Comparison of ENCODE assay signal across 8 cellular contexts in genomic region chr5:177006265-177006972, GRCh38. TPM values are rescaled to one million over a fixed set of nuclear protein-coding genes. Genes with fewer than 3 reads are reported as not detected.
DNase-seq lines count a peak whose midpoint lies in the region; ATAC-seq and TF ChIP-seq lines count a peak whose summit lies in the region.

TSS of gene UIMC1 (minus strand) at chr5:177006779. CDS start at chr5:176982615, 24,164 bp downstream.

- DNase-seq in DMS 273 treated with DMSO at 0.1 percent for 48 hours (lab: John Stamatoyannopoulos, UW) (peak; percentile 88), KBM-7 (peak; percentile 94), Panc1 (ENCODE audit: low read depth, low spot score) (peak; percentile 72)
- peak; percentile 91 for DNase-seq in activated T-cell treated with anti-CD3 and anti-CD28 coated beads, Interleukin-2, amount 50 U/mL, for 4 hours
- peak; percentile 97 for DNase-seq in stimulated activated CD8-positive, alpha-beta memory T cell treated with anti-CD3 and anti-CD28 coated beads, Interleukin-4, amount 100 ng/mL, for 48 hours

- peak within 1 kb of the TSS; percentile 94 for H3K9ac ChIP-seq in mucosa of stomach (ENCODE audit: low read length)

- intact Hi-C loops in Panc1 (cut with micrococcal nuclease; ENCODE audit: unreplicated experiment) = no loop called here

- CTCF ChIA-PET in Panc1 (lab: Charles Lee) = interaction anchor here (0.7 kb wide), 2 partner anchors 45 to 341 kb away, joined by 3 read pairs; no protein-coding TSS in a partner anchor

- POLR2A ChIA-PET in Panc1 (lab: Charles Lee) = no interaction called here

- H3K4me1 ChIP-seq in Panc1 (ENCODE audit: control insufficient read depth, insufficient read depth, low read length) (peaks cover 14% of the 10 kb centered on the region), esophagus (ENCODE audit: control insufficient read depth in 2 of 2, insufficient read depth in 2 of 2, low read length in 1 of 2) (no peaks in the 10 kb centered on the region), mucosa of stomach (ENCODE audit: control insufficient read depth, insufficient read depth, low read length) (peaks cover 9% of the 10 kb centered on the region)

- H3K27me3 Mint-ChIP-seq in activated T-cell treated with anti-CD3 and anti-CD28 coated beads, Interleukin-2, amount 50 U/mL, for 4 hours (ENCODE audit: low read depth) = no peaks in the 10 kb centered on the region

- 1% methylated on average over 82 to 83 of the region's 83 CpGs for WGBS in esophagus, 2 donors

- BruUV-seq in Panc1 (replicated peaks; lab: Mats Ljungman, UMichigan) = no TSS peak

- in situ Hi-C loops in KBM-7 (cut with MboI; ENCODE audit: low pct_unique_long_range_greater_than_20kb, low sequenced_read_pairs) (no loop called here), Panc1 (cut with HindIII; ENCODE audit: low pct_unique_long_range_greater_than_20kb, low sequenced_read_pairs) (no loop called here)

- H3K9me3 ChIP-seq in Panc1 (ENCODE audit: control insufficient read depth, insufficient read depth, low read depth, low read length) (no peaks in the 10 kb centered on the region), esophagus (ENCODE audit: control insufficient read depth in 2 of 2, insufficient read depth in 1 of 2, low read depth in 1 of 2, low read length in 1 of 2) (no peaks in the 10 kb centered on the region), mucosa of stomach (ENCODE audit: control insufficient read depth, low read length) (no peaks in the 10 kb centered on the region)

- TF ChIP-seq CTCF in Panc1 (IDR thresholded peaks at IDR 0.05) = no peak

- peak within 1 kb of the TSS; percentile 96 for H3K4me3 Mint-ChIP-seq in activated T-cell treated with anti-CD3 and anti-CD28 coated beads, Interleukin-2, amount 50 U/mL, for 4 hours

- peak; percentile 82 for ATAC-seq in GM21619 (IDR thresholded peaks at IDR 0.05; ENCODE audit: unreplicated experiment)
- ATAC-seq in Panc1 = peak; percentile 91
- ATAC-seq in activated T-cell treated with anti-CD3 and anti-CD28 coated beads, Interleukin-2, amount 50 U/mL, for 4 hours = peak; percentile 83 to 89

- peaks cover 28% of the 10 kb centered on the region for H3K4me1 Mint-ChIP-seq in activated T-cell treated with anti-CD3 and anti-CD28 coated beads, Interleukin-2, amount 50 U/mL, for 4 hours (ENCODE audit: low read depth)

- H3K27me3 ChIP-seq in Panc1 (ENCODE audit: control insufficient read depth, insufficient read depth, low read length) = no peaks in the 10 kb centered on the region
- no peaks in the 10 kb centered on the region for H3K27me3 ChIP-seq in esophagus (ENCODE audit: control insufficient read depth in 1 of 2, insufficient read depth in 2 of 2, low read length in 2 of 2)
- H3K27me3 ChIP-seq in mucosa of stomach (ENCODE audit: control insufficient read depth, insufficient read depth, low read length) = no peaks in the 10 kb centered on the region

- no peaks in the 10 kb centered on the region for H3K9me3 Mint-ChIP-seq in activated T-cell treated with anti-CD3 and anti-CD28 coated beads, Interleukin-2, amount 50 U/mL, for 4 hours

- H3K27ac ChIP-seq in Panc1 (ENCODE audit: low read length) (peak within 1 kb of the TSS; percentile 86), esophagus (ENCODE audit: low read depth in 2 of 2, low read length in 1 of 2) (peak within 1 kb of the TSS; percentile 87 to 94)

- peak within 1 kb of the TSS; percentile 85 to 86 for H3K4me3 ChIP-seq in Panc1 (ENCODE audit: low read depth in 2 of 2, low read length in 2 of 2)
- peak within 1 kb of the TSS; percentile 72 to 97 for H3K4me3 ChIP-seq in esophagus (ENCODE audit: low read depth in 1 of 2, low read length in 2 of 2)
- H3K4me3 ChIP-seq in mucosa of stomach (ENCODE audit: low read length) = peak within 1 kb of the TSS; percentile 84

- H3K36me3 Mint-ChIP-seq in activated T-cell treated with anti-CD3 and anti-CD28 coated beads, Interleukin-2, amount 50 U/mL, for 4 hours (ENCODE audit: insufficient read depth) = peaks cover 5% of the 10 kb centered on the region

- no peaks in the 10 kb centered on the region for H3K36me3 ChIP-seq in Panc1 (ENCODE audit: control insufficient read depth, insufficient read depth, low read length)
- H3K36me3 ChIP-seq in esophagus (ENCODE audit: control insufficient read depth in 2 of 2, insufficient read depth in 2 of 2, low read length in 1 of 2) = no peaks in the 10 kb centered on the region
- no peaks in the 10 kb centered on the region for H3K36me3 ChIP-seq in mucosa of stomach (ENCODE audit: control insufficient read depth, insufficient read depth, low read length)

RNA-seq across cellular contexts. Expression of gene UIMC1, which starts in this region (rescaled TPM):
- total RNA-seq in Panc1 (2021; ENCODE audit: unreplicated experiment) = 37.1 TPM
- polyA plus RNA-seq in Panc1 (2012; ENCODE audit: insufficient read length) = 19.6 TPM
- 10 to 100 TPM; 51.7 to 64.2 (median 57.1) TPM for total RNA-seq in activated T-cell treated with anti-CD3 and anti-CD28 coated beads, Interleukin-2, amount 50 U/mL, for 4 hours
- polyA plus RNA-seq in esophagus = 10 to 100 TPM; 14.0 to 16.3 TPM

Comparison
In these comparisons a context has a peak if more than half of its experiments do, and no peak if none do; other contexts are left out.
1. Peak in every context shown above with its lines: DNase-seq, ATAC-seq, H3K4me3 ChIP-seq and H3K27ac ChIP-seq.